In genomic region chr17:77318021-77318420, GRCh38 we compare ENCODE assay signal across 1 cellular context.
TF ChIP-seq lines count a peak whose summit lies in the region.

No MANE protein-coding gene starts in this region.

TF ChIP-seq in HepG2, 621 proteins besides CTCF, POLR2A, EP300 and RAD21 (continued from another document):
- TF ChIP-seq ZNF569 (CRISPR knock-in tag; IDR thresholded peaks at IDR 0.05; ENCODE audit: borderline replicate concordance) (no peak), TBL1XR1 (IDR thresholded peaks at IDR 0.05; ENCODE audit: borderline replicate concordance, low read length, partially characterized antibody) (no peak), KDM1A (CRISPR knock-in tag; IDR thresholded peaks at IDR 0.05) (no peak)
